In the genomic region with DNA sequence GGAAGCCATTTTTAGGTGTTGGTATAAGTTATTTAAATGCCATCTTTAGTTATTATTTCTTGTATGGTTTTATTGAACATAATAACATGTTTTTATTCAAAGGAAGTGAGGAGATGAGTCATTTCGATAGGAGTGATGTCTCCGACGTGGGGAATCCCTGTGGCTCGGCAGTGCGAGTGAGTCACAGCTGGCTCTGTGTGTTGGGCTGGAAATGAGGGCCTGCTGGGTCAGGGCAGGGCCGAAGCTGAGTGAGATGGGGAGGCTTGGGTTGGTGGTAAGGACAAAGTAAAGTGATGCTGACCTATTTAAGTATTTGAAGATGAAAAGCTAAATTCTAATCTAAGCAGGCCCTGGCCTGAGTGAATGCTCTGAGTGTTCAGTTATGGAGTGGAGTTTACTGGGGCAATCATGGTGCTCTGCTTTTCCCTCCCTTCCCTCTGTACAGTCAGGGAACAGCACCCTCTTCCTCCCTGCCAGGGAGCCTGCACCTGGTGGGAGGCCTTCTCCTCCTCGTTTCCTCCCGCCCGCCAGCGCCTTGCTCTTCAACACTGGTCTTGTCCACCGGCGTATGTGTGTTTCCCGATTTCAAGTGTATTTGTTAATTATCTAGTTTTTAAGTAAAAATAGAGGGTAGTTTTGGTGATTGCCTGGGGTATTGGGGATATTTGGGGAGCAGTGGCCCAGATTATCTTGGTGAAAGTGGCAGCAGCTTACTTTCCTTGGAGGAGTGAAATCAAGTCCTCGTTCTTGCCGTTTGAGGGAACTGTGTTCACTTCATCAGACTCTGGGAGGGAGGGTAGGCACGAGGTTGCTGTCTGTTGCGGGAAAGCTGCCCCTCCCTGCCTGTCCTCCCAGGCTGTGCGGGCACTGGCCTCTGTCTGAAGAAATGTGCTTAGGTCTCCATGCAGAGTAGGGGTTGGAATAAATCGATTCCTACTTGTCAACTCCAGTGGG, we compare ENCODE assay signal across 8 cellular contexts.
DNase-seq lines count a peak whose midpoint lies in the region; ATAC-seq lines count a peak whose summit lies in the region.

No MANE protein-coding gene starts in this region.

- H3K27ac Mint-ChIP-seq in effector memory CD8-positive, alpha-beta T cell: peak overlapping the region; percentile 51 to 69

- peak; percentile 83 for DNase-seq in CD1c-positive myeloid dendritic cell (ENCODE audit: extremely low spot score)
- DNase-seq in HS-5 (ENCODE audit: low read depth): peak; percentile 51
- peak; percentile 85 for DNase-seq in activated CD8-positive, alpha-beta memory T cell treated with anti-CD3 and anti-CD28 coated beads for 24 hours
- peak in 1 of 3 experiments; percentile 14 for DNase-seq in effector memory CD8-positive, alpha-beta T cell
- DNase-seq in neuronal stem cell (ENCODE audit: low spot score): no peak
- DNase-seq in substantia nigra (lab: John Stamatoyannopoulos, UW): peak in 6 of 49 donors; percentile 26 to 64 (median 56)
- no peak for DNase-seq in NCI-H1694 (lab: John Stamatoyannopoulos, UW)

- no peaks in the 10 kb centered on the region for H3K9me3 ChIP-seq in neuronal stem cell (replicated peaks in 1 of 2; ENCODE audit: control insufficient read depth in 2 of 2, insufficient read depth in 1 of 2, low read depth in 1 of 2, low read length in 2 of 2)

- no peak overlapping the region for H3K9ac ChIP-seq in neuronal stem cell (ENCODE audit: low read depth, low read length, poor library complexity)

- peaks cover 8% of the 10 kb centered on the region for H3K36me3 Mint-ChIP-seq in effector memory CD8-positive, alpha-beta T cell (ENCODE audit: insufficient read depth)

- no peak overlapping the region for H3K4me3 ChIP-seq in neuronal stem cell (ENCODE audit: low read length in 2 of 2)

- no peak overlapping the region for H4K8ac ChIP-seq in neuronal stem cell (ENCODE audit: low read depth, low read length)

- no peak overlapping the region for H3K23ac ChIP-seq in neuronal stem cell (ENCODE audit: low read depth, low read length, poor library complexity)

- no peak overlapping the region for H4K91ac ChIP-seq in neuronal stem cell (ENCODE audit: low read depth, low read length, poor library complexity)

- H2BK120ac ChIP-seq in neuronal stem cell (ENCODE audit: low read depth, low read length): no peak overlapping the region

- H3K18ac ChIP-seq in neuronal stem cell (ENCODE audit: low read length): no peak overlapping the region

- peak; percentile 74 for ATAC-seq in GM21367 (IDR thresholded peaks at IDR 0.05; ENCODE audit: unreplicated experiment)
- ATAC-seq in effector memory CD8-positive, alpha-beta T cell (replicated peaks): peak; percentile 78

- H3K36me3 ChIP-seq in neuronal stem cell (replicated peaks in 1 of 2; ENCODE audit: control insufficient read depth in 2 of 2, insufficient read depth in 2 of 2, low read length in 2 of 2): no peaks in the 10 kb centered on the region

- H3K4ac ChIP-seq in neuronal stem cell (ENCODE audit: low read length): no peak overlapping the region

- peaks cover 9 to 12% of the 10 kb centered on the region in 2 donors for H3K4me1 Mint-ChIP-seq in effector memory CD8-positive, alpha-beta T cell (ENCODE audit: low read depth in 2 of 2)

- H3K27me3 Mint-ChIP-seq in effector memory CD8-positive, alpha-beta T cell: no peaks in the 10 kb centered on the region

- H2BK12ac ChIP-seq in neuronal stem cell (ENCODE audit: low read length): no peak overlapping the region

- peak overlapping the region; percentile 23 to 27 for H3K4me3 Mint-ChIP-seq in effector memory CD8-positive, alpha-beta T cell

- H3K4me1 ChIP-seq in neuronal stem cell (ENCODE audit: control insufficient read depth in 2 of 2, insufficient read depth in 1 of 2, low read depth in 1 of 2, low read length in 2 of 2): peaks cover 5 to 14% of the 10 kb centered on the region in 2 donors

- no peak overlapping the region for H2BK5ac ChIP-seq in neuronal stem cell (ENCODE audit: low read length)

- H3K27ac ChIP-seq in neuronal stem cell (replicated peaks; ENCODE audit: low read length): no peak overlapping the region
- H3K27ac ChIP-seq in substantia nigra (ENCODE audit: low read depth, low read length, poor library complexity, severe bottlenecking): peak overlapping the region; percentile 56

- no peaks in the 10 kb centered on the region for H3K79me1 ChIP-seq in neuronal stem cell (ENCODE audit: low read depth, low read length)

- H3K14ac ChIP-seq in neuronal stem cell (ENCODE audit: low read length): no peak overlapping the region

- H3K9me3 Mint-ChIP-seq in effector memory CD8-positive, alpha-beta T cell: no peaks in the 10 kb centered on the region

- H3K27me3 ChIP-seq in neuronal stem cell (ENCODE audit: control insufficient read depth in 3 of 3, insufficient read depth in 3 of 3, low read depth in 1 of 3, low read length in 3 of 3): peaks cover 0 to 15% (median 0%) of the 10 kb centered on the region in 3 experiments

- H2AFZ ChIP-seq in neuronal stem cell (ENCODE audit: low read length): peak overlapping the region; percentile 68

- no CpG with 5 or more reads among the region's 19 CpGs for WGBS in neuronal stem cell (ENCODE audit: extremely low coverage in 2 of 2, insufficient read length in 2 of 2, insufficient replicate concordance in 1 of 2), 2 donors

- H2BK15ac ChIP-seq in neuronal stem cell (ENCODE audit: low read length): no peak overlapping the region

- no peak overlapping the region for H2AK5ac ChIP-seq in neuronal stem cell (ENCODE audit: low read depth, low read length)

- no peak overlapping the region for H3K4me2 ChIP-seq in neuronal stem cell (ENCODE audit: insufficient read depth, low read length, poor library complexity, severe bottlenecking)

Comparison
In these comparisons a context has a peak if more than half of its experiments do, and no peak if none do; other contexts are left out.
1. DNase-seq: peak in CD1c-positive myeloid dendritic cell (single experiment), HS-5 (single experiment) and activated CD8-positive, alpha-beta memory T cell treated with anti-CD3 and anti-CD28 coated beads for 24 hours (single experiment); none in neuronal stem cell (single experiment) and NCI-H1694 (single experiment).